In the genomic region with DNA sequence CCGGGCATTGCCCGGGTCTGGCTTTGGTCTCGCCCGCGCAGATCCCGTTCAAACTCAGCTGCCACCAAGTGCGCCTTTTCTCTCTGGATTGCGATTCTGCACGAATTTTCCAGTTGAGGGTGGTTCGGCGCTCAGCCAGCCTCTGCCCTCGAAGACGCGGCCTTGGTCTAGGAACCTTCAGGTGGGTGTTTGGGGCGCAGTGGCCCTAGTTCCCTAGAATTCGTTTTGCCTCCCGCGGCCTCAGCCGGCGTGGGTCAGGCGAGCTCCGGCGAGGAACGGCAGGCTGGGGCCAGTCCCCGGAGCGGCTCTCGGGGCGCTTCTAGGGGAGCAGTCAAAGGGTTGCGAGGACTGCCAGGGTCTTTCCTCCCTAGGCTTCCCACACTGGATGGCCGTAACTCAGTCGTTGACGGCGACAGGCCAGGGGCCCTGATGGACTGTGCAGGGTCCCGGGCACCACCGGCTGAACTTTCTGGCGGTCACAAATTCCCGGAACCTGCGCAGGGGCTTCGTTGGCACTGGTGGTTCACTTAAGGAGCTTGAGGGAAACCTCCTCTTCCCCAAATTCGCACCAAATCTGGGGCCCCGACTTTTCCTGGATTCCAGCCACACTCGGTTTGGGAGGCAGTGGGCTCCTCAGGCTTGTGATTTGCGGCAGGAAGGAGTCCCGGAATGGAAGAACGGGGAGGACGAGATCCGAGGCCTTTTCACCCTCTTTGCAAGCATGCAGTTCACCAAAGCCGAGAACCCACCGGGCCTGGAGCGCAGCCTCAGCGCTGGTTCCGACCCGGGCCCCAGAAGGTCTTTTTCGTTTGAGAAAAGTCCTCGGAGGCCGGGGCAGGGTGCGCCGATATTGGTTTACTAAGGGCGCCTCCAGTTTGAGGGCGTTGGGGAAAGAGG, we compare ENCODE assay signal across 1 cellular context.
TF ChIP-seq lines count a peak whose summit lies in the region.

No MANE protein-coding gene starts in this region.

TF ChIP-seq in H1, 55 proteins besides CTCF, POLR2A, EP300 and RAD21:
- TF ChIP-seq CBX8 (IDR thresholded peaks at IDR 0.05; ENCODE audit: borderline replicate concordance, low read depth, low read length) = peak; percentile 100
- TF ChIP-seq KDM4A (IDR thresholded peaks at IDR 0.05; ENCODE audit: low read depth, low read length, severe bottlenecking) = peak; percentile 16
- TF ChIP-seq, protein P1, sequence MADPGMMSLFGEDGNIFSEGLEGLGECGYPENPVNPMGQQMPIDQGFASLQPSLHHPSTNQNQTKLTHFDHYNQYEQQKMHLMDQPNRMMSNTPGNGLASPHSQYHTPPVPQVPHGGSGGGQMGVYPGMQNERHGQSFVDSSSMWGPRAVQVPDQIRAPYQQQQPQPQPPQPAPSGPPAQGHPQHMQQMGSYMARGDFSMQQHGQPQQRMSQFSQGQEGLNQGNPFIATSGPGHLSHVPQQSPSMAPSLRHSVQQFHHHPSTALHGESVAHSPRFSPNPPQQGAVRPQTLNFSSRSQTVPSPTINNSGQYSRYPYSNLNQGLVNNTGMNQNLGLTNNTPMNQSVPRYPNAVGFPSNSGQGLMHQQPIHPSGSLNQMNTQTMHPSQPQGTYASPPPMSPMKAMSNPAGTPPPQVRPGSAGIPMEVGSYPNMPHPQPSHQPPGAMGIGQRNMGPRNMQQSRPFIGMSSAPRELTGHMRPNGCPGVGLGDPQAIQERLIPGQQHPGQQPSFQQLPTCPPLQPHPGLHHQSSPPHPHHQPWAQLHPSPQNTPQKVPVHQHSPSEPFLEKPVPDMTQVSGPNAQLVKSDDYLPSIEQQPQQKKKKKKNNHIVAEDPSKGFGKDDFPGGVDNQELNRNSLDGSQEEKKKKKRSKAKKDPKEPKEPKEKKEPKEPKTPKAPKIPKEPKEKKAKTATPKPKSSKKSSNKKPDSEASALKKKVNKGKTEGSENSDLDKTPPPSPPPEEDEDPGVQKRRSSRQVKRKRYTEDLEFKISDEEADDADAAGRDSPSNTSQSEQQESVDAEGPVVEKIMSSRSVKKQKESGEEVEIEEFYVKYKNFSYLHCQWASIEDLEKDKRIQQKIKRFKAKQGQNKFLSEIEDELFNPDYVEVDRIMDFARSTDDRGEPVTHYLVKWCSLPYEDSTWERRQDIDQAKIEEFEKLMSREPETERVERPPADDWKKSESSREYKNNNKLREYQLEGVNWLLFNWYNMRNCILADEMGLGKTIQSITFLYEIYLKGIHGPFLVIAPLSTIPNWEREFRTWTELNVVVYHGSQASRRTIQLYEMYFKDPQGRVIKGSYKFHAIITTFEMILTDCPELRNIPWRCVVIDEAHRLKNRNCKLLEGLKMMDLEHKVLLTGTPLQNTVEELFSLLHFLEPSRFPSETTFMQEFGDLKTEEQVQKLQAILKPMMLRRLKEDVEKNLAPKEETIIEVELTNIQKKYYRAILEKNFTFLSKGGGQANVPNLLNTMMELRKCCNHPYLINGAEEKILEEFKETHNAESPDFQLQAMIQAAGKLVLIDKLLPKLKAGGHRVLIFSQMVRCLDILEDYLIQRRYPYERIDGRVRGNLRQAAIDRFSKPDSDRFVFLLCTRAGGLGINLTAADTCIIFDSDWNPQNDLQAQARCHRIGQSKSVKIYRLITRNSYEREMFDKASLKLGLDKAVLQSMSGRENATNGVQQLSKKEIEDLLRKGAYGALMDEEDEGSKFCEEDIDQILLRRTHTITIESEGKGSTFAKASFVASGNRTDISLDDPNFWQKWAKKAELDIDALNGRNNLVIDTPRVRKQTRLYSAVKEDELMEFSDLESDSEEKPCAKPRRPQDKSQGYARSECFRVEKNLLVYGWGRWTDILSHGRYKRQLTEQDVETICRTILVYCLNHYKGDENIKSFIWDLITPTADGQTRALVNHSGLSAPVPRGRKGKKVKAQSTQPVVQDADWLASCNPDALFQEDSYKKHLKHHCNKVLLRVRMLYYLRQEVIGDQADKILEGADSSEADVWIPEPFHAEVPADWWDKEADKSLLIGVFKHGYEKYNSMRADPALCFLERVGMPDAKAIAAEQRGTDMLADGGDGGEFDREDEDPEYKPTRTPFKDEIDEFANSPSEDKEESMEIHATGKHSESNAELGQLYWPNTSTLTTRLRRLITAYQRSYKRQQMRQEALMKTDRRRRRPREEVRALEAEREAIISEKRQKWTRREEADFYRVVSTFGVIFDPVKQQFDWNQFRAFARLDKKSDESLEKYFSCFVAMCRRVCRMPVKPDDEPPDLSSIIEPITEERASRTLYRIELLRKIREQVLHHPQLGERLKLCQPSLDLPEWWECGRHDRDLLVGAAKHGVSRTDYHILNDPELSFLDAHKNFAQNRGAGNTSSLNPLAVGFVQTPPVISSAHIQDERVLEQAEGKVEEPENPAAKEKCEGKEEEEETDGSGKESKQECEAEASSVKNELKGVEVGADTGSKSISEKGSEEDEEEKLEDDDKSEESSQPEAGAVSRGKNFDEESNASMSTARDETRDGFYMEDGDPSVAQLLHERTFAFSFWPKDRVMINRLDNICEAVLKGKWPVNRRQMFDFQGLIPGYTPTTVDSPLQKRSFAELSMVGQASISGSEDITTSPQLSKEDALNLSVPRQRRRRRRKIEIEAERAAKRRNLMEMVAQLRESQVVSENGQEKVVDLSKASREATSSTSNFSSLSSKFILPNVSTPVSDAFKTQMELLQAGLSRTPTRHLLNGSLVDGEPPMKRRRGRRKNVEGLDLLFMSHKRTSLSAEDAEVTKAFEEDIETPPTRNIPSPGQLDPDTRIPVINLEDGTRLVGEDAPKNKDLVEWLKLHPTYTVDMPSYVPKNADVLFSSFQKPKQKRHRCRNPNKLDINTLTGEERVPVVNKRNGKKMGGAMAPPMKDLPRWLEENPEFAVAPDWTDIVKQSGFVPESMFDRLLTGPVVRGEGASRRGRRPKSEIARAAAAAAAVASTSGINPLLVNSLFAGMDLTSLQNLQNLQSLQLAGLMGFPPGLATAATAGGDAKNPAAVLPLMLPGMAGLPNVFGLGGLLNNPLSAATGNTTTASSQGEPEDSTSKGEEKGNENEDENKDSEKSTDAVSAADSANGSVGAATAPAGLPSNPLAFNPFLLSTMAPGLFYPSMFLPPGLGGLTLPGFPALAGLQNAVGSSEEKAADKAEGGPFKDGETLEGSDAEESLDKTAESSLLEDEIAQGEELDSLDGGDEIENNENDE (IDR thresholded peaks at IDR 0.05; ENCODE audit: insufficient replicate concordance, low read length) = no peak
- peak; percentile 99 for TF ChIP-seq RNF2 (IDR thresholded peaks at IDR 0.05; ENCODE audit: borderline replicate concordance, low read depth, low read length, missing control alignments, poor library complexity, severe bottlenecking)
- TF ChIP-seq CHD1 (IDR thresholded peaks at IDR 0.05; ENCODE audit: low read depth, low read length) = no peak
- no peak for TF ChIP-seq TAF1 (IDR thresholded peaks at IDR 0.05; ENCODE audit: low read depth, low read length)
- TF ChIP-seq EZH2 (IDR thresholded peaks at IDR 0.05; ENCODE audit: low read depth, low read length, severe bottlenecking) = peak; percentile 98
- no peak for TF ChIP-seq TCF12 (IDR thresholded peaks at IDR 0.05; ENCODE audit: low read depth, low read length)
- peak; percentile 96 for TF ChIP-seq SUZ12 (IDR thresholded peaks at IDR 0.05; ENCODE audit: low read length)
